7 cellular contexts compared by ENCODE assay signal in genomic region chr16:10773-11172, GRCh38. TPM values are rescaled to one million over a fixed set of nuclear protein-coding genes. Genes with fewer than 3 reads are reported as not detected.
DNase-seq lines count a peak whose midpoint lies in the region; ATAC-seq and TF ChIP-seq lines count a peak whose summit lies in the region.
"Not testable (repeated sequence)": the region's sequence is repeated elsewhere in the genome, so short reads cannot be mapped to it uniquely, and the experiment has no call there.

No MANE protein-coding gene starts in this region.

- H3K4me3 Mint-ChIP-seq in activated T-cell treated with anti-CD3 and anti-CD28 coated beads, Interleukin-2, amount 50 U/mL, for 72 hours, result not testable (repeated sequence)
- H3K4me3 Mint-ChIP-seq in memory B cell, result peak overlapping the region; percentile 32

- not testable (repeated sequence) for H3K4me1 Mint-ChIP-seq in activated T-cell treated with anti-CD3 and anti-CD28 coated beads, Interleukin-2, amount 50 U/mL, for 72 hours (ENCODE audit: low read depth); memory B cell

- H3K27me3 ChIP-seq in effector memory CD4-positive, alpha-beta T cell (replicated peaks; ENCODE audit: control insufficient read depth, insufficient read depth, low read length, poor library complexity, severe bottlenecking), result not testable (repeated sequence)

- not testable (repeated sequence) for H3K9me3 ChIP-seq in effector memory CD4-positive, alpha-beta T cell (ENCODE audit: control insufficient read depth, low read length)

- H3K4me1 ChIP-seq in effector memory CD4-positive, alpha-beta T cell (ENCODE audit: control insufficient read depth, insufficient read depth, low read length, poor library complexity, severe bottlenecking), result not testable (repeated sequence)

- ATAC-seq in activated T-cell treated with anti-CD3 and anti-CD28 coated beads, Interleukin-2, amount 50 U/mL, for 72 hours (replicated peaks in 1 of 2), result peak in 1 of 2 donors; percentile 66
- ATAC-seq in memory B cell (ENCODE audit: low read depth), result peak; percentile 50

- peak; percentile 57 for TF ChIP-seq CTCF in GM20000 (IDR thresholded peaks at IDR 0.05; ENCODE audit: extremely low read depth, missing control alignments)

- H3K9me3 Mint-ChIP-seq in activated T-cell treated with anti-CD3 and anti-CD28 coated beads, Interleukin-2, amount 50 U/mL, for 72 hours; memory B cell: not testable (repeated sequence)

- H3K4me3 ChIP-seq in effector memory CD4-positive, alpha-beta T cell (ENCODE audit: insufficient read depth, low read depth, low read length, poor library complexity, severe bottlenecking), result not testable (repeated sequence)

- H3K27ac Mint-ChIP-seq in activated T-cell treated with anti-CD3 and anti-CD28 coated beads, Interleukin-2, amount 50 U/mL, for 72 hours; memory B cell: not testable (repeated sequence)

- not testable (repeated sequence) for H3K36me3 ChIP-seq in effector memory CD4-positive, alpha-beta T cell (ENCODE audit: control insufficient read depth, insufficient read depth, low read length)

- H3K27me3 Mint-ChIP-seq in activated T-cell treated with anti-CD3 and anti-CD28 coated beads, Interleukin-2, amount 50 U/mL, for 72 hours (ENCODE audit: low read depth); memory B cell: not testable (repeated sequence)

- H3K27ac ChIP-seq in effector memory CD4-positive, alpha-beta T cell (ENCODE audit: insufficient read depth, low read length, poor library complexity, severe bottlenecking), result not testable (repeated sequence)

- H3K36me3 Mint-ChIP-seq in activated T-cell treated with anti-CD3 and anti-CD28 coated beads, Interleukin-2, amount 50 U/mL, for 72 hours (ENCODE audit: insufficient read depth in 2 of 2); memory B cell: not testable (repeated sequence)

- not testable (repeated sequence) for DNase-seq in GM20000 (ENCODE audit: low spot score)
- DNase-seq in NCI-H2227 treated with DMSO at 0.1 percent for 48 hours (lab: John Stamatoyannopoulos, UW) (peak; percentile 40), T1000 (lab: John Stamatoyannopoulos, UW) (peak; percentile 66), memory B cell (ENCODE audit: low spot score in 2 of 2) (peak; percentile 73 to 91)
- DNase-seq in activated T-cell treated with anti-CD3 and anti-CD28 coated beads, Interleukin-2, amount 50 U/mL, for 72 hours, result peak; percentile 89 to 96
- DNase-seq in effector memory CD4-positive, alpha-beta T cell, result peak; percentile 81 to 89 (median 82)
- DNase-seq in stimulated activated CD4-positive, alpha-beta T cell treated with anti-CD3 and anti-CD28 coated beads, Interleukin-4, amount 100 ng/mL, for 1 hour, result peak; percentile 87

RNA-seq across cellular contexts. Expression of gene POLR3K, which starts 42.6 kb away (rescaled TPM):
- total RNA-seq in activated T-cell treated with anti-CD3 and anti-CD28 coated beads, Interleukin-2, amount 50 U/mL, for 72 hours, result 10 to 100 TPM; 35.3 to 42.2 TPM

RNA-seq across cellular contexts. Expression of gene SNRNP25, which starts 42.9 kb away (rescaled TPM):
- total RNA-seq in activated T-cell treated with anti-CD3 and anti-CD28 coated beads, Interleukin-2, amount 50 U/mL, for 72 hours, result 10 to 100 TPM; 28.9 to 44.1 TPM
